In genomic region chr9:124017064-124017928, GRCh38 we compare ENCODE assay signal across 13 cellular contexts. TPM values are rescaled to one million over a fixed set of nuclear protein-coding genes. Genes with fewer than 3 reads are reported as not detected.
DNase-seq lines count a peak whose midpoint lies in the region; ATAC-seq and TF ChIP-seq lines count a peak whose summit lies in the region.
"Had no signal": no experiment of that assay in that cellular context is flagged by ENCODE, and none has a peak within 500 bp of the region (broad histone marks: within the 10 kb centered on the region; RNA-seq: fewer than 3 reads in every experiment).

No MANE protein-coding gene starts in this region.

- WGBS in hepatocyte (ENCODE audit: low lambda C conversion rate, missing lambda C conversion rate): 4% methylated on average over 43 of the region's 73 CpGs
- WGBS in sigmoid colon, 2 donors: 4 to 5% methylated on average over 73 of the region's 73 CpGs

- H3K36me3 ChIP-seq in NT2/D1 (ENCODE audit: insufficient read depth, insufficient read length, low read length) (no peaks in the 10 kb centered on the region), hepatocyte (replicated peaks; ENCODE audit: insufficient read depth, low read depth) (no peaks in the 10 kb centered on the region), sigmoid colon (no peaks in the 10 kb centered on the region)

- H3K4me3 ChIP-seq in NT2/D1 (ENCODE audit: insufficient read length, low read depth): peak overlapping the region; percentile 48
- H3K4me3 ChIP-seq in hepatocyte: no peak overlapping the region
- peak overlapping the region in 3 of 4 donors; percentile 16 to 24 (median 18) for H3K4me3 ChIP-seq in sigmoid colon
- H3K4me3 ChIP-seq: A549 had no signal

- peak overlapping the region; percentile 80 for H3K27ac Mint-ChIP-seq in T-helper 1 cell treated with Interleukin-12 subunit alpha and Interleukin-12 subunit beta and Interleukin-4 antibody, amounts not matched to agents 30 μg/mL and 1 μg/mL, for 36 hours

- H3K9me3 Mint-ChIP-seq in T-helper 1 cell treated with Interleukin-12 subunit alpha and Interleukin-12 subunit beta and Interleukin-4 antibody, amounts not matched to agents 30 μg/mL and 1 μg/mL, for 36 hours: no peaks in the 10 kb centered on the region

- no peak for TF ChIP-seq EP300 in sigmoid colon (IDR thresholded peaks at IDR 0.05)

- H3K79me2 ChIP-seq in hepatocyte: no peaks in the 10 kb centered on the region

- intact Hi-C loops in sigmoid colon (cut with DNase I): no loop called here

- no peaks in the 10 kb centered on the region for H3K9me2 ChIP-seq in hepatocyte (replicated peaks; ENCODE audit: insufficient read depth)

- H3K36me3 Mint-ChIP-seq in T-helper 1 cell treated with Interleukin-12 subunit alpha and Interleukin-12 subunit beta and Interleukin-4 antibody, amounts not matched to agents 30 μg/mL and 1 μg/mL, for 36 hours (ENCODE audit: low read depth): peaks cover 6% of the 10 kb centered on the region

- peak overlapping the region; percentile 69 for H3K9ac ChIP-seq in NT2/D1 (ENCODE audit: insufficient read length, low read depth)

- H3K9me3 ChIP-seq in NT2/D1 (ENCODE audit: insufficient read depth, low read length) (no peaks in the 10 kb centered on the region), hepatocyte (ENCODE audit: low read depth) (no peaks in the 10 kb centered on the region), sigmoid colon (no peaks in the 10 kb centered on the region)
- H3K9me3 ChIP-seq: A549 had no signal

- H3K4me1 Mint-ChIP-seq in T-helper 1 cell treated with Interleukin-12 subunit alpha and Interleukin-12 subunit beta and Interleukin-4 antibody, amounts not matched to agents 30 μg/mL and 1 μg/mL, for 36 hours (ENCODE audit: low read depth): peaks cover 9% of the 10 kb centered on the region

- H3K4me1 ChIP-seq in NT2/D1 (ENCODE audit: insufficient read depth, insufficient read length) (peaks cover 14% of the 10 kb centered on the region), hepatocyte (ENCODE audit: insufficient read depth) (peaks cover 20% of the 10 kb centered on the region), sigmoid colon (peaks cover 0 to 55% (median 44%) of the 10 kb centered on the region in 4 donors)

- TF ChIP-seq POLR2A in sigmoid colon (IDR thresholded peaks at IDR 0.05): no peak

- H3K27me3 Mint-ChIP-seq in T-helper 1 cell treated with Interleukin-12 subunit alpha and Interleukin-12 subunit beta and Interleukin-4 antibody, amounts not matched to agents 30 μg/mL and 1 μg/mL, for 36 hours (ENCODE audit: low read depth): peaks cover 80% of the 10 kb centered on the region

- peaks cover 94% of the 10 kb centered on the region for H3K27me3 ChIP-seq in NT2/D1 (ENCODE audit: insufficient read depth, insufficient read length)
- peaks cover 100% of the 10 kb centered on the region for H3K27me3 ChIP-seq in hepatocyte
- H3K27me3 ChIP-seq in sigmoid colon: peaks cover 96 to 100% (median 99%) of the 10 kb centered on the region in 3 donors

- peaks cover 4% of the 10 kb centered on the region for H4K20me1 ChIP-seq in hepatocyte (ENCODE audit: insufficient read depth, poor library complexity, severe bottlenecking)

- ATAC-seq in HG03469 (IDR thresholded peaks at IDR 0.05; ENCODE audit: unreplicated experiment): no peak
- no peak for ATAC-seq in activated CD4-positive, CD25-positive, alpha-beta regulatory T cell treated with anti-CD3 and anti-CD28 coated beads, Interleukin-2, amount 50 U/mL, for 24 hours
- ATAC-seq: A549 had no signal

- H2AFZ ChIP-seq in hepatocyte: peak overlapping the region; percentile 60

- TF ChIP-seq CTCF in hepatocyte (IDR thresholded peaks at IDR 0.05; ENCODE audit: poor library complexity): no peak
- TF ChIP-seq CTCF in sigmoid colon (IDR thresholded peaks at IDR 0.05): no peak

- peak overlapping the region; percentile 57 for H3K4me3 Mint-ChIP-seq in T-helper 1 cell treated with Interleukin-12 subunit alpha and Interleukin-12 subunit beta and Interleukin-4 antibody, amounts not matched to agents 30 μg/mL and 1 μg/mL, for 36 hours

- H3K27ac ChIP-seq in hepatocyte: no peak overlapping the region
- no peak overlapping the region for H3K27ac ChIP-seq in sigmoid colon
- H3K27ac ChIP-seq: A549 had no signal

- peak overlapping the region; percentile 78 for H3K4me2 ChIP-seq in hepatocyte
- H3K4me2 ChIP-seq: A549 had no signal

- no peak for DNase-seq in T-helper 1 cell
- DNase-seq in NT2/D1 (ENCODE audit: low read depth, low spot score): no peak
- DNase-seq in hepatocyte (ENCODE audit: low spot score): no peak
- no peak for DNase-seq in sigmoid colon
- no peak for DNase-seq in activated CD8-positive, alpha-beta memory T cell treated with anti-CD3 and anti-CD28 coated beads, Interleukin-2, amount 50 U/mL, for 4 hours
- DNase-seq: activated effector memory CD4-positive, alpha-beta T cell treated with anti-CD3 and anti-CD28 coated beads, Interleukin-2, amount 50 U/mL, for 16 hours; NCI-H2171 treated with DMSO at 0.1 percent for 48 hours had no signal

RNA-seq across cellular contexts. Expression of gene LHX2, which starts 5.7 kb away (rescaled TPM):
- not detected in 2 replicates for total RNA-seq in hepatocyte
- polyA plus RNA-seq in hepatocyte: 0.19 TPM in 1 of 2 replicates, not detected in the other
- 1 to 10 TPM in 1 of 4 donors, not detected in 3; 3.3 TPM for total RNA-seq in sigmoid colon
- polyA plus RNA-seq in sigmoid colon: not detected
- total RNA-seq: fibroblast of lung, myocyte had no signal
- polyA plus RNA-seq: fibroblast of lung had no signal
